Comparison of ENCODE assay signal across 9 cellular contexts in the genomic region with DNA sequence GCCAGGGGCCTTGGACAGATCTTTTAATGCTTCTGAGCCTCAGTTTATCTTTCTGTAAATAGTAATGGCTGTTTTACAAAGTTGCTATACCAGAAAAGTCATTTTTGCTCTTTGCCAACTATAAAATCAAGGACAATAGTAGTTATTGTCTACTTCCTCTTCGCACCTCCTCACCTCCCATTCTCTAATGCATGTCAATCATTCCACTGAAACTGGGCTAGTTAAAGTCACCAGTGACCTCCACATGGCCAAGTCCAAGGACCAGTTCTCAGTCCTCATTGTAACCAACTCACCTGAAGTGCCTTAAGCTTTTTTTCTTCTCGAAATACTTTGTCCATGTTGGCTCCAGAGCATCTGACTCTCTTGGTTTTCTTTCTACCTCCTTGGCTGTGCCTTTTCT. TPM values are rescaled to one million over a fixed set of nuclear protein-coding genes. Genes with fewer than 3 reads are reported as not detected.
"Had no signal": no experiment of that assay in that cellular context is flagged by ENCODE, and none has a peak within 500 bp of the region (broad histone marks: within the 10 kb centered on the region; RNA-seq: fewer than 3 reads in every experiment).

No MANE protein-coding gene starts in this region.

- H3K4me1 Mint-ChIP-seq: IgD-negative memory B cell had no signal

- ATAC-seq: HepG2 had no signal

- DNase-seq: IMR-90, KBM-7, KG1 had no signal

- H3K27ac ChIP-seq: HL-60 had no signal

- H3K9me3 Mint-ChIP-seq: IgD-negative memory B cell had no signal

- H3K4me3 Mint-ChIP-seq: IgD-negative memory B cell had no signal

- FAIRE-seq: HepG2, HTR-8/SVneo had no signal

- H3K27ac Mint-ChIP-seq: IgD-negative memory B cell had no signal

RNA-seq across cellular contexts. Expression of gene NCR2, which starts 51.2 kb away (rescaled TPM):
- total RNA-seq: HepG2, HT-29, HT1080, IMR-90 had no signal
- polyA plus RNA-seq: HepG2, IgD-negative memory B cell, IMR-90 had no signal
